ENCODE assay signal across 1 cellular context in the genomic region with DNA sequence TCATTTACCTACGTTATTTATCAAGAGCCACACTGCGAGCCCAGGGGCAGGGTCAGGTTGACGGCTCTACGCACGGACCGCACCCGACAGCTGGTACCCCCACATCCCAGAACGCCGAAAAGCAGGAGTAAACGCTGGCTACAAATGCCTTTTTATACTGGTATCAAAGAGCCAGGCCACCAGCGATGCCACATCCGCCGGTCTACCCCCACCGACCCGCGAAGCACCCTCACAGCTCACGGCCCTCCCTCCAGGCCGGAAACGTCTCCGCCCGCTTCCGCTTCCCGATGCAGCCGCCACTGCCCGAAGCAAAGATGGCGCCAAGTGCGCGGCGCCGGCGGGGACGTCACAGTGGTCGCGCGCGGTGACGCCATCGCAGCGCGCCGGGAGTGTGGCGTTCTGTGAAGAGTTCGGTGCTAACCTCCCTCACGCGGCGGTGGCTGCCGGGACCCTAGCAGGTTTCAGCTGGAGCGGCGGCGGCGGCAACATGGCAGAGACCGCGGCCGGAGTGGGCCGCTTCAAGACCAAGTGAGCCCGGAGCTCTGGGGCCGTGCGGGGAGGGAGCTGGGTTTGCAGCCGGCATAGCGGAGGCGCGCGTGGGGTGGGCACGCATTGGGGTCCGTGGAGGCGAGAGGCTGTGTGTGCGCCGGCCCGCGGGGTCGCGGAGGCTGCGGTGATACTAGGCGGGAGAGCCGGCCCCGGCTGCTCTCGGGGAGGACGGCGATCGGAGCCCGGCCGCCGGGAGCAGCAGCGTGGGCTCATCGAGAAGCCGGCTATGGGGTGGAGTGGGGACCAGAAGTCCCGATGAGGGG.
A peak's percentile ranks its signal among the peaks of the same experiment; 100 is the strongest.
TF ChIP-seq lines count a peak whose summit lies in the region.

A gene (plus strand): TSS at position 376 of the 812 bp plus-strand sequence. CDS start 112 bp downstream, at position 488.

TF ChIP-seq in HepG2, 621 proteins besides CTCF, POLR2A, EP300 and RAD21 (continued from another document and continues in another):
- peak; percentile 61 for TF ChIP-seq IKZF4 (CRISPR knock-in tag; IDR thresholded peaks at IDR 0.05; ENCODE audit: borderline replicate concordance, low read depth, not compliant biosample characterization)
- TF ChIP-seq, protein P1, sequence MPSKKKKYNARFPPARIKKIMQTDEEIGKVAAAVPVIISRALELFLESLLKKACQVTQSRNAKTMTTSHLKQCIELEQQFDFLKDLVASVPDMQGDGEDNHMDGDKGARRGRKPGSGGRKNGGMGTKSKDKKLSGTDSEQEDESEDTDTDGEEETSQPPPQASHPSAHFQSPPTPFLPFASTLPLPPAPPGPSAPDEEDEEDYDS (CRISPR knock-in tag; IDR thresholded peaks at IDR 0.05): peak; percentile 75
- TF ChIP-seq SRSF4 (IDR thresholded peaks at IDR 0.05; ENCODE audit: low read depth, low read length, poor library complexity, severe bottlenecking): no peak
- TF ChIP-seq TBP (CRISPR knock-in tag; IDR thresholded peaks at IDR 0.05): peak; percentile 98
- no peak for TF ChIP-seq ZNF251 (CRISPR knock-in tag; IDR thresholded peaks at IDR 0.05)
- TF ChIP-seq, protein P2, sequence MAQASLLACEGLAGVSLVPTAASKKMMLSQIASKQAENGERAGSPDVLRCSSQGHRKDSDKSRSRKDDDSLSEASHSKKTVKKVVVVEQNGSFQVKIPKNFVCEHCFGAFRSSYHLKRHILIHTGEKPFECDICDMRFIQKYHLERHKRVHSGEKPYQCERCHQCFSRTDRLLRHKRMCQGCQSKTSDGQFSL (CRISPR knock-in tag; IDR thresholded peaks at IDR 0.05): no peak
- TF ChIP-seq KLF12 (CRISPR knock-in tag; IDR thresholded peaks at IDR 0.05; ENCODE audit: borderline replicate concordance): peak; percentile 95
- peak; percentile 87; the same call in 1 of the 2 replicates for TF ChIP-seq ZNF34 (CRISPR knock-in tag; IDR thresholded peaks at IDR 0.05; ENCODE audit: borderline replicate concordance)
- TF ChIP-seq, protein P3, sequence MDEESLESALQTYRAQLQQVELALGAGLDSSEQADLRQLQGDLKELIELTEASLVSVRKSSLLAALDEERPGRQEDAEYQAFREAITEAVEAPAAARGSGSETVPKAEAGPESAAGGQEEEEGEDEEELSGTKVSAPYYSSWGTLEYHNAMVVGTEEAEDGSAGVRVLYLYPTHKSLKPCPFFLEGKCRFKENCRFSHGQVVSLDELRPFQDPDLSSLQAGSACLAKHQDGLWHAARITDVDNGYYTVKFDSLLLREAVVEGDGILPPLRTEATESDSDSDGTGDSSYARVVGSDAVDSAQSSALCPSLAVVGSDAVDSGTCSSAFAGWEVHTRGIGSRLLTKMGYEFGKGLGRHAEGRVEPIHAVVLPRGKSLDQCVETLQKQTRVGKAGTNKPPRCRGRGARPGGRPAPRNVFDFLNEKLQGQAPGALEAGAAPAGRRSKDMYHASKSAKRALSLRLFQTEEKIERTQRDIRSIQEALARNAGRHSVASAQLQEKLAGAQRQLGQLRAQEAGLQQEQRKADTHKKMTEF (CRISPR knock-in tag; IDR thresholded peaks at IDR 0.05): peak; percentile 97
- TF ChIP-seq NCOA1 (CRISPR knock-in tag; IDR thresholded peaks at IDR 0.05): peak; percentile 60; the same call in 1 of the 2 replicates
- peak; percentile 92 for TF ChIP-seq MED8 (CRISPR knock-in tag; IDR thresholded peaks at IDR 0.05; ENCODE audit: insufficient replicate concordance)
- TF ChIP-seq SMAD1 (CRISPR knock-in tag; IDR thresholded peaks at IDR 0.05; ENCODE audit: borderline replicate concordance, low read depth): peak; percentile 91; the same call in 1 of the 2 replicates
- TF ChIP-seq, protein P4, sequence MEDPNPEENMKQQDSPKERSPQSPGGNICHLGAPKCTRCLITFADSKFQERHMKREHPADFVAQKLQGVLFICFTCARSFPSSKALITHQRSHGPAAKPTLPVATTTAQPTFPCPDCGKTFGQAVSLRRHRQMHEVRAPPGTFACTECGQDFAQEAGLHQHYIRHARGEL (CRISPR knock-in tag; IDR thresholded peaks at IDR 0.05): 0 out of 2 replicates have a peak, but pooled peaks have one; percentile 46
- peak; percentile 82; the same call in 1 of the 2 replicates for TF ChIP-seq NFATC3 (CRISPR knock-in tag; IDR thresholded peaks at IDR 0.05)
- no peak for TF ChIP-seq NONO (IDR thresholded peaks at IDR 0.05)
- TF ChIP-seq NONO (CRISPR knock-in tag; conservative IDR thresholded peaks at IDR 0.05): peak; percentile 99
- TF ChIP-seq, protein P5, sequence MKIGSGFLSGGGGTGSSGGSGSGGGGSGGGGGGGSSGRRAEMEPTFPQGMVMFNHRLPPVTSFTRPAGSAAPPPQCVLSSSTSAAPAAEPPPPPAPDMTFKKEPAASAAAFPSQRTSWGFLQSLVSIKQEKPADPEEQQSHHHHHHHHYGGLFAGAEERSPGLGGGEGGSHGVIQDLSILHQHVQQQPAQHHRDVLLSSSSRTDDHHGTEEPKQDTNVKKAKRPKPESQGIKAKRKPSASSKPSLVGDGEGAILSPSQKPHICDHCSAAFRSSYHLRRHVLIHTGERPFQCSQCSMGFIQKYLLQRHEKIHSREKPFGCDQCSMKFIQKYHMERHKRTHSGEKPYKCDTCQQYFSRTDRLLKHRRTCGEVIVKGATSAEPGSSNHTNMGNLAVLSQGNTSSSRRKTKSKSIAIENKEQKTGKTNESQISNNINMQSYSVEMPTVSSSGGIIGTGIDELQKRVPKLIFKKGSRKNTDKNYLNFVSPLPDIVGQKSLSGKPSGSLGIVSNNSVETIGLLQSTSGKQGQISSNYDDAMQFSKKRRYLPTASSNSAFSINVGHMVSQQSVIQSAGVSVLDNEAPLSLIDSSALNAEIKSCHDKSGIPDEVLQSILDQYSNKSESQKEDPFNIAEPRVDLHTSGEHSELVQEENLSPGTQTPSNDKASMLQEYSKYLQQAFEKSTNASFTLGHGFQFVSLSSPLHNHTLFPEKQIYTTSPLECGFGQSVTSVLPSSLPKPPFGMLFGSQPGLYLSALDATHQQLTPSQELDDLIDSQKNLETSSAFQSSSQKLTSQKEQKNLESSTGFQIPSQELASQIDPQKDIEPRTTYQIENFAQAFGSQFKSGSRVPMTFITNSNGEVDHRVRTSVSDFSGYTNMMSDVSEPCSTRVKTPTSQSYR (CRISPR knock-in tag; IDR thresholded peaks at IDR 0.05; ENCODE audit: borderline replicate concordance): peak; percentile 73; the same call in 1 of the 2 replicates
- TF ChIP-seq ZNF782 (CRISPR knock-in tag; IDR thresholded peaks at IDR 0.05; ENCODE audit: borderline replicate concordance): peak; percentile 44; the same call in 1 of the 2 replicates
- peak; percentile 95 for TF ChIP-seq TGIF2 (CRISPR knock-in tag; IDR thresholded peaks at IDR 0.05)
- no peak for TF ChIP-seq ZFP62 (CRISPR knock-in tag; IDR thresholded peaks at IDR 0.05)
- TF ChIP-seq, protein P6, sequence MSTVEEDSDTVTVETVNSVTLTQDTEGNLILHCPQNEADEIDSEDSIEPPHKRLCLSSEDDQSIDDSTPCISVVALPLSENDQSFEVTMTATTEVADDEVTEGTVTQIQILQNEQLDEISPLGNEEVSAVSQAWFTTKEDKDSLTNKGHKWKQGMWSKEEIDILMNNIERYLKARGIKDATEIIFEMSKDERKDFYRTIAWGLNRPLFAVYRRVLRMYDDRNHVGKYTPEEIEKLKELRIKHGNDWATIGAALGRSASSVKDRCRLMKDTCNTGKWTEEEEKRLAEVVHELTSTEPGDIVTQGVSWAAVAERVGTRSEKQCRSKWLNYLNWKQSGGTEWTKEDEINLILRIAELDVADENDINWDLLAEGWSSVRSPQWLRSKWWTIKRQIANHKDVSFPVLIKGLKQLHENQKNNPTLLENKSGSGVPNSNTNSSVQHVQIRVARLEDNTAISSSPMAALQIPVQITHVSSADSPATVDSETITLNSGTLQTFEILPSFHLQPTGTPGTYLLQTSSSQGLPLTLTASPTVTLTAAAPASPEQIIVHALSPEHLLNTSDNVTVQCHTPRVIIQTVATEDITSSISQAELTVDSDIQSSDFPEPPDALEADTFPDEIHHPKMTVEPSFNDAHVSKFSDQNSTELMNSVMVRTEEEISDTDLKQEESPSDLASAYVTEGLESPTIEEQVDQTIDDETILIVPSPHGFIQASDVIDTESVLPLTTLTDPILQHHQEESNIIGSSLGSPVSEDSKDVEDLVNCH (CRISPR knock-in tag; IDR thresholded peaks at IDR 0.05): no peak
- TF ChIP-seq ZSCAN21 (CRISPR knock-in tag; IDR thresholded peaks at IDR 0.05; ENCODE audit: borderline replicate concordance): peak; percentile 84
- no peak for TF ChIP-seq ZNF12 (CRISPR knock-in tag; IDR thresholded peaks at IDR 0.05)
- TF ChIP-seq, protein P7, sequence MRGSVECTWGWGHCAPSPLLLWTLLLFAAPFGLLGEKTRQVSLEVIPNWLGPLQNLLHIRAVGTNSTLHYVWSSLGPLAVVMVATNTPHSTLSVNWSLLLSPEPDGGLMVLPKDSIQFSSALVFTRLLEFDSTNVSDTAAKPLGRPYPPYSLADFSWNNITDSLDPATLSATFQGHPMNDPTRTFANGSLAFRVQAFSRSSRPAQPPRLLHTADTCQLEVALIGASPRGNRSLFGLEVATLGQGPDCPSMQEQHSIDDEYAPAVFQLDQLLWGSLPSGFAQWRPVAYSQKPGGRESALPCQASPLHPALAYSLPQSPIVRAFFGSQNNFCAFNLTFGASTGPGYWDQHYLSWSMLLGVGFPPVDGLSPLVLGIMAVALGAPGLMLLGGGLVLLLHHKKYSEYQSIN (CRISPR knock-in tag; IDR thresholded peaks at IDR 0.05; ENCODE audit: borderline replicate concordance): 0 out of 2 replicates have a peak, but pooled peaks have one; percentile 42
- TF ChIP-seq ZFP90 (CRISPR knock-in tag; IDR thresholded peaks at IDR 0.05; ENCODE audit: borderline replicate concordance): peak; percentile 91; the same call in 1 of the 2 replicates
- TF ChIP-seq, protein P8, sequence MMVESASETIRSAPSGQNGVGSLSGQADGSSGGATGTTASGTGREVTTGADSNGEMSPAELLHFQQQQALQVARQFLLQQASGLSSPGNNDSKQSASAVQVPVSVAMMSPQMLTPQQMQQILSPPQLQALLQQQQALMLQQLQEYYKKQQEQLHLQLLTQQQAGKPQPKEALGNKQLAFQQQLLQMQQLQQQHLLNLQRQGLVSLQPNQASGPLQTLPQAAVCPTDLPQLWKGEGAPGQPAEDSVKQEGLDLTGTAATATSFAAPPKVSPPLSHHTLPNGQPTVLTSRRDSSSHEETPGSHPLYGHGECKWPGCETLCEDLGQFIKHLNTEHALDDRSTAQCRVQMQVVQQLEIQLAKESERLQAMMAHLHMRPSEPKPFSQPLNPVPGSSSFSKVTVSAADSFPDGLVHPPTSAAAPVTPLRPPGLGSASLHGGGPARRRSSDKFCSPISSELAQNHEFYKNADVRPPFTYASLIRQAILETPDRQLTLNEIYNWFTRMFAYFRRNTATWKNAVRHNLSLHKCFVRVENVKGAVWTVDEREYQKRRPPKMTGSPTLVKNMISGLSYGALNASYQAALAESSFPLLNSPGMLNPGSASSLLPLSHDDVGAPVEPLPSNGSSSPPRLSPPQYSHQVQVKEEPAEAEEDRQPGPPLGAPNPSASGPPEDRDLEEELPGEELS (CRISPR knock-in tag; IDR thresholded peaks at IDR 0.05): peak; percentile 71
- TF ChIP-seq ZNF205 (CRISPR knock-in tag; IDR thresholded peaks at IDR 0.05): peak; percentile 89; the same call in 1 of the 2 replicates
- TF ChIP-seq ZNF20 (CRISPR knock-in tag; IDR thresholded peaks at IDR 0.05): no peak
- TF ChIP-seq ZNF354B (CRISPR knock-in tag; IDR thresholded peaks at IDR 0.05): no peak
- peak; percentile 100 for TF ChIP-seq HOXA3 (CRISPR knock-in tag; IDR thresholded peaks at IDR 0.05)
- TF ChIP-seq ZNF607 (CRISPR knock-in tag; IDR thresholded peaks at IDR 0.05; ENCODE audit: borderline replicate concordance): 0 out of 2 replicates have a peak, but pooled peaks have one; percentile 53
- TF ChIP-seq, protein P9, sequence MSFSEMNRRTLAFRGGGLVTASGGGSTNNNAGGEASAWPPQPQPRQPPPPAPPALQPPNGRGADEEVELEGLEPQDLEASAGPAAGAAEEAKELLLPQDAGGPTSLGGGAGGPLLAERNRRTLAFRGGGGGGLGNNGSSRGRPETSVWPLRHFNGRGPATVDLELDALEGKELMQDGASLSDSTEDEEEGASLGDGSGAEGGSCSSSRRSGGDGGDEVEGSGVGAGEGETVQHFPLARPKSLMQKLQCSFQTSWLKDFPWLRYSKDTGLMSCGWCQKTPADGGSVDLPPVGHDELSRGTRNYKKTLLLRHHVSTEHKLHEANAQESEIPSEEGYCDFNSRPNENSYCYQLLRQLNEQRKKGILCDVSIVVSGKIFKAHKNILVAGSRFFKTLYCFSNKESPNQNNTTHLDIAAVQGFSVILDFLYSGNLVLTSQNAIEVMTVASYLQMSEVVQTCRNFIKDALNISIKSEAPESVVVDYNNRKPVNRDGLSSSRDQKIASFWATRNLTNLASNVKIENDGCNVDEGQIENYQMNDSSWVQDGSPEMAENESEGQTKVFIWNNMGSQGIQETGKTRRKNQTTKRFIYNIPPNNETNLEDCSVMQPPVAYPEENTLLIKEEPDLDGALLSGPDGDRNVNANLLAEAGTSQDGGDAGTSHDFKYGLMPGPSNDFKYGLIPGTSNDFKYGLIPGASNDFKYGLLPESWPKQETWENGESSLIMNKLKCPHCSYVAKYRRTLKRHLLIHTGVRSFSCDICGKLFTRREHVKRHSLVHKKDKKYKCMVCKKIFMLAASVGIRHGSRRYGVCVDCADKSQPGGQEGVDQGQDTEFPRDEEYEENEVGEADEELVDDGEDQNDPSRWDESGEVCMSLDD (CRISPR knock-in tag; IDR thresholded peaks at IDR 0.05; ENCODE audit: borderline replicate concordance): no peak; the same call in 1 of the 2 replicates
- TF ChIP-seq ZNF775 (CRISPR knock-in tag; IDR thresholded peaks at IDR 0.05; ENCODE audit: borderline replicate concordance): 0 out of 2 replicates have a peak, but pooled peaks have one; percentile 54
- TF ChIP-seq CREM (IDR thresholded peaks at IDR 0.05): peak; percentile 99
- peak; percentile 100 for TF ChIP-seq CREM (CRISPR knock-in tag; IDR thresholded peaks at IDR 0.05)
- peak; percentile 98 for TF ChIP-seq THAP11 (CRISPR knock-in tag; IDR thresholded peaks at IDR 0.05)
- TF ChIP-seq KLF9 (CRISPR knock-in tag; IDR thresholded peaks at IDR 0.05; ENCODE audit: low read depth): peak; percentile 84
- TF ChIP-seq, protein P10, sequence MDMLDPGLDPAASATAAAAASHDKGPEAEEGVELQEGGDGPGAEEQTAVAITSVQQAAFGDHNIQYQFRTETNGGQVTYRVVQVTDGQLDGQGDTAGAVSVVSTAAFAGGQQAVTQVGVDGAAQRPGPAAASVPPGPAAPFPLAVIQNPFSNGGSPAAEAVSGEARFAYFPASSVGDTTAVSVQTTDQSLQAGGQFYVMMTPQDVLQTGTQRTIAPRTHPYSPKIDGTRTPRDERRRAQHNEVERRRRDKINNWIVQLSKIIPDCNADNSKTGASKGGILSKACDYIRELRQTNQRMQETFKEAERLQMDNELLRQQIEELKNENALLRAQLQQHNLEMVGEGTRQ (IDR thresholded peaks at IDR 0.05; ENCODE audit: low read depth, low read length): no peak
- TF ChIP-seq, protein P10 (CRISPR knock-in tag; IDR thresholded peaks at IDR 0.05; ENCODE audit: borderline replicate concordance): no peak
- peak; percentile 89 for TF ChIP-seq ZIK1 (CRISPR knock-in tag; IDR thresholded peaks at IDR 0.05; ENCODE audit: borderline replicate concordance, low read depth)
- TF ChIP-seq PHF21A (CRISPR knock-in tag; IDR thresholded peaks at IDR 0.05): peak; percentile 88
- 0 out of 2 replicates have a peak, but pooled peaks have one; percentile 52 for TF ChIP-seq ZNF232 (CRISPR knock-in tag; IDR thresholded peaks at IDR 0.05; ENCODE audit: borderline replicate concordance)
